In the genomic region with DNA sequence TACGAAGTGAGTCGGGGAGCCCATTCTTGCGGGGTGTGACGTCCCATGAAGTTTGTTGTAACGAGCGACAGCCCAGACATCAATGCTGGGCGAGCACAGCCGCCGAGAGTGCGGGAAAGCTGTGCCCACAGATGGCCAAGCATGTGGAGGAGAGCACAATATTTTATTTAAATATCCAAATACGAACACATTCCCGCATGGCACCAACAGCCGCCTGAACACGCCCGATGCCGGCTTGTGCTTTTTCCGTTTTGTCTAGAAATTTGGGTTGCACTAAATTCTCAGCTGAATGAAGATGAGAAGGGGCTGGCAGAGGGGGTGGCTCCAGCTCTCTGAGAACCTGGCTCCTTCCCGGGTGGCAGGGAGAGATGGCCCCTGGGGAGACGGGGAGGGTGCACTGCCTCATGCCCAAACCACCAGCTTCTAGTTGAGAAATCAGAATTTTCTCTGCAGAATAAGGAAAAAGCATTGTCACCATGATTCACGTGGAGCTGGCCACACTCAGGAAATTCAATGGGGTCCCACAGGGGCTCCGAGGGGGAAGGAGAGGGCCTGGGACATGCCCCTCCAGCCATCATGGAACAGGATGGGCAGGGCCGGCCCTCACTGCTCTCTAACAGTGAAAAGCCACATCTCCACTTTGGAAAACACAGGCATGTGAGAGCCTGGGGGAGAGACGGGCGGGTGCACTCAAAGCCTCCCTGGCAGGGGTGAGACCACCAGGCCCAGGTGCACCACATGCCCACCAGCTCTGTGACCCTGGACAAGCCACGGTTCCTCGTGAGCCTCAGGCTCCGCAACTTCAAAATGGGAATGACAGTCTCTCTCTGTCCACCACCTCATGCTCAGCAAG, we compare ENCODE assay signal across 19 cellular contexts. TPM values are rescaled to one million over a fixed set of nuclear protein-coding genes. Genes with fewer than 3 reads are reported as not detected.
"Had no signal": no experiment of that assay in that cellular context is flagged by ENCODE, and none has a peak within 500 bp of the region (broad histone marks: within the 10 kb centered on the region; RNA-seq: fewer than 3 reads in every experiment).

No MANE protein-coding gene starts in this region.

- H3K4me1 Mint-ChIP-seq: activated naive CD8-positive, alpha-beta T cell treated with anti-CD3 and anti-CD28 coated beads for 36 hours; central memory CD8-positive, alpha-beta T cell; naive thymus-derived CD4-positive, alpha-beta T cell; stimulated activated effector memory CD8-positive, alpha-beta T cell treated with anti-CD3 and anti-CD28 coated beads, Interleukin-12 subunit alpha, Interleukin-12 subunit beta, amount 100 ng/mL, for 72 hours; stimulated activated naive CD8-positive, alpha-beta T cell treated with anti-CD3 and anti-CD28 coated beads, Interleukin-15, amount 100 ng/mL, for 72 hours had no signal

- H3K4me3 Mint-ChIP-seq: activated naive CD8-positive, alpha-beta T cell treated with anti-CD3 and anti-CD28 coated beads for 36 hours; central memory CD8-positive, alpha-beta T cell; naive thymus-derived CD4-positive, alpha-beta T cell; stimulated activated effector memory CD8-positive, alpha-beta T cell treated with anti-CD3 and anti-CD28 coated beads, Interleukin-12 subunit alpha, Interleukin-12 subunit beta, amount 100 ng/mL, for 72 hours; stimulated activated naive CD8-positive, alpha-beta T cell treated with anti-CD3 and anti-CD28 coated beads, Interleukin-15, amount 100 ng/mL, for 72 hours had no signal

- H3K27ac ChIP-seq: lower lobe of right lung, pancreas, skin epidermis had no signal

- H3K4me3 ChIP-seq: lower lobe of right lung, pancreas, skin epidermis had no signal

- H3K36me3 ChIP-seq: lower lobe of right lung, pancreas had no signal

- H3K27me3 ChIP-seq: pancreas had no signal

- H3K27me3 Mint-ChIP-seq: activated naive CD8-positive, alpha-beta T cell treated with anti-CD3 and anti-CD28 coated beads for 36 hours; stimulated activated naive CD8-positive, alpha-beta T cell treated with anti-CD3 and anti-CD28 coated beads, Interleukin-15, amount 100 ng/mL, for 72 hours had no signal

- H3K9me3 Mint-ChIP-seq: activated naive CD8-positive, alpha-beta T cell treated with anti-CD3 and anti-CD28 coated beads for 36 hours; central memory CD8-positive, alpha-beta T cell; naive thymus-derived CD4-positive, alpha-beta T cell; stimulated activated effector memory CD8-positive, alpha-beta T cell treated with anti-CD3 and anti-CD28 coated beads, Interleukin-12 subunit alpha, Interleukin-12 subunit beta, amount 100 ng/mL, for 72 hours; stimulated activated naive CD8-positive, alpha-beta T cell treated with anti-CD3 and anti-CD28 coated beads, Interleukin-15, amount 100 ng/mL, for 72 hours had no signal

- ATAC-seq: left colon; lower lobe of right lung; naive thymus-derived CD4-positive, alpha-beta T cell; pancreas; right cardiac atrium; stimulated activated effector memory CD8-positive, alpha-beta T cell treated with anti-CD3 and anti-CD28 coated beads, Interleukin-12 subunit alpha, Interleukin-12 subunit beta, amount 100 ng/mL, for 72 hours; stimulated activated naive CD8-positive, alpha-beta T cell treated with anti-CD3 and anti-CD28 coated beads, Interleukin-15, amount 100 ng/mL, for 72 hours had no signal

- H3K36me3 Mint-ChIP-seq: activated naive CD8-positive, alpha-beta T cell treated with anti-CD3 and anti-CD28 coated beads for 36 hours; naive thymus-derived CD4-positive, alpha-beta T cell; stimulated activated effector memory CD8-positive, alpha-beta T cell treated with anti-CD3 and anti-CD28 coated beads, Interleukin-12 subunit alpha, Interleukin-12 subunit beta, amount 100 ng/mL, for 72 hours had no signal

- DNase-seq: activated CD4-positive, alpha-beta T cell treated with anti-CD3 and anti-CD28 coated beads for 1 hour; activated CD4-positive, alpha-beta T cell treated with anti-CD3 and anti-CD28 coated beads, Interleukin-2, amount 50 U/mL, for 1 hour; activated naive CD4-positive, alpha-beta T cell treated with Interleukin-2 at 50 U/mL for 16 hours; activated naive CD8-positive, alpha-beta T cell treated with anti-CD3 and anti-CD28 coated beads for 36 hours; activated T-cell treated with anti-CD3 and anti-CD28 coated beads, Interleukin-2, amount 50 U/mL, for 1 hour; effector memory CD4-positive, alpha-beta T cell; hypothalamus; left colon; lower lobe of right lung; naive thymus-derived CD4-positive, alpha-beta T cell; pancreas; right cardiac atrium; stimulated activated CD4-positive, alpha-beta T cell treated with anti-CD3 and anti-CD28 coated beads, Interleukin-2, amount 100 ng/mL, for 24 hours; stimulated activated naive CD8-positive, alpha-beta T cell treated with anti-CD3 and anti-CD28 coated beads, Interleukin-15, amount 100 ng/mL, for 72 hours; T-helper 1 cell; trophoblast cell had no signal

- H3K9me3 ChIP-seq: lower lobe of right lung, pancreas had no signal

- H3K4me1 ChIP-seq: lower lobe of right lung, pancreas had no signal

- H3K27ac Mint-ChIP-seq: activated naive CD8-positive, alpha-beta T cell treated with anti-CD3 and anti-CD28 coated beads for 36 hours; naive thymus-derived CD4-positive, alpha-beta T cell; stimulated activated effector memory CD8-positive, alpha-beta T cell treated with anti-CD3 and anti-CD28 coated beads, Interleukin-12 subunit alpha, Interleukin-12 subunit beta, amount 100 ng/mL, for 72 hours; stimulated activated naive CD8-positive, alpha-beta T cell treated with anti-CD3 and anti-CD28 coated beads, Interleukin-15, amount 100 ng/mL, for 72 hours had no signal

RNA-seq across cellular contexts. Expression of gene EBF3, which starts 48.3 kb away (rescaled TPM):
- total RNA-seq: activated naive CD8-positive, alpha-beta T cell treated with anti-CD3 and anti-CD28 coated beads for 36 hours; naive thymus-derived CD4-positive, alpha-beta T cell had no signal
- polyA plus RNA-seq: naive thymus-derived CD4-positive, alpha-beta T cell had no signal
